In the genomic region with DNA sequence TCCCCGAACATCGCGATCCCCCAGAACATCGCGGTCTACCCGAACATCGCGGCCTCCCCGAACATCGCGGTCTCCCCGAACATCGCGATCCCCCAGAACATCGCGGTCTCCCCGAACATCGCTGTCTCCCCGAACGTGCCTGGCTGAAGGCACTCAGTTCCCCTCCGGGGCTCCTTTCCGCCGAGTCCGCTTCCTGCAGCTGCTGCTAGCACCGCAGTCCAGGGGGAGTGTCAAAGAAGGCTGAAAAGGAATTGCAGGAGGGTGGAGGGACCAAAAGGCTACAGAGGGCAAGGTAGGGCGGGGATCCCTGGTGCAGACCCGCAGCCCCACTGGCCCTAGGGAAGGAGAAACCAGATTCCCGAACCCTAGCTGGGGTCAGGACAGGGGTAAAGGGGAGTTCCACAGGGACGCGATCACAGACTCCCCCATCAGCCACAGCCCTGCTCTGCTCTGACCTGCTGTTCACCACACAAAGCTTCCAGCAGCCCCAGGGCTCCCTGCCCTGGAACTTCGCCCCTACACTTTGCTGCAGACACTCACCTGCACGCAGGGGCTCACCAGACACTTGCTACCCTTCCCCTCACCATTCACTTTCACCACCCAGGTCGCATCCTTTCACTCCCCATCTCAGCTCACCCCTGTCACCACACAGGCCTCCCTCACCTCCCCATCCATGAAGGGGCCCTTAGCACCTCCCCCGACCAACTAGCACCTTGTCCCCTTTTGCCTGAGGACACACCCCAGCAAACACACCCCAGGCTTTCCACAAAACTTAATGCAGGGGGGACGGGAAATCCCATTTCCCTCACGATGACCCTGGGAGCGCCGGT, we compare ENCODE assay signal across 8 cellular contexts. TPM values are rescaled to one million over a fixed set of nuclear protein-coding genes. Genes with fewer than 3 reads are reported as not detected.
A peak's percentile ranks its signal among the peaks of the same experiment; 100 is the strongest.
DNase-seq lines count a peak whose midpoint lies in the region; ATAC-seq and TF ChIP-seq lines count a peak whose summit lies in the region.

No MANE protein-coding gene starts in this region.

- peaks cover 20 to 25% of the 10 kb centered on the region in 2 experiments for H3K4me1 Mint-ChIP-seq in H9

- H3K9me3 ChIP-seq in H9 (ENCODE audit: control insufficient read depth, low read depth, low read length) (no peaks in the 10 kb centered on the region), left ventricle myocardium inferior (replicated peaks) (no peaks in the 10 kb centered on the region)

- H2AK5ac ChIP-seq in H9 (ENCODE audit: insufficient read length, low read length): no peak overlapping the region

- H3T11ph ChIP-seq in H9 (ENCODE audit: low read length): no peak overlapping the region

- WGBS in H9 (ENCODE audit: extremely low coverage, insufficient read length, low lambda C conversion rate): no CpG with 5 or more reads among the region's 38 CpGs

- intact Hi-C loops in left ventricle myocardium inferior (cut with micrococcal nuclease): no loop called here

- H2BK12ac ChIP-seq in H9 (ENCODE audit: insufficient read length, low read depth, low read length): no peak overlapping the region

- H3K56ac ChIP-seq in H9 (ENCODE audit: insufficient read length, low read depth, low read length): no peak overlapping the region

- no peak overlapping the region for H2BK15ac ChIP-seq in H9 (ENCODE audit: low read depth, low read length)

- H3K23me2 ChIP-seq in H9 (ENCODE audit: insufficient read length, low read depth, low read length, poor library complexity, severe bottlenecking): peaks cover 14% of the 10 kb centered on the region

- peak overlapping the region in 1 of 3 experiments; percentile 79; a peak in 1 of 7 replicates for H3K27ac Mint-ChIP-seq in H9

- H3K4me1 ChIP-seq in H9 (ENCODE audit: insufficient read depth, low read length) (0 out of 2 replicates have a peak, but pooled peaks cover 2% of the 10 kb centered on the region), left ventricle myocardium inferior (peaks cover 28% of the 10 kb centered on the region)

- no peak for TF ChIP-seq CTCF in H9 (conservative IDR thresholded peaks at IDR 0.05)
- TF ChIP-seq CTCF in left ventricle myocardium inferior (IDR thresholded peaks at IDR 0.05; ENCODE audit: borderline replicate concordance): no peak
- no peak for TF ChIP-seq CTCF in GM10266 (IDR thresholded peaks at IDR 0.05; ENCODE audit: control insufficient read depth, insufficient read depth, low read depth, missing control alignments)

- H3K4me3 Mint-ChIP-seq in H9: peak overlapping the region; percentile 83 to 85

- peak overlapping the region; percentile 69 for H3K4me3 ChIP-seq in left ventricle myocardium inferior

- peak overlapping the region; percentile 72 for H3K4me2 ChIP-seq in H9 (ENCODE audit: insufficient read depth, insufficient read length, low read length)

- H3K79me1 ChIP-seq in H9 (ENCODE audit: insufficient read depth, low read depth, low read length, poor library complexity, severe bottlenecking): no peaks in the 10 kb centered on the region

- no peak overlapping the region for H2BK20ac ChIP-seq in H9 (ENCODE audit: low read depth, low read length, poor library complexity, severe bottlenecking)

- H4K5ac ChIP-seq in H9 (ENCODE audit: insufficient read length, low read depth, low read length): no peak overlapping the region

- H3K9me3 Mint-ChIP-seq in H9: no peaks in the 10 kb centered on the region; a peak in 1 of 5 replicates

- H2BK120ac ChIP-seq in H9 (ENCODE audit: low read depth, low read length, poor library complexity, severe bottlenecking): no peak overlapping the region

- H3K18ac ChIP-seq in H9 (ENCODE audit: insufficient read length, low read depth, low read length): no peak overlapping the region

- DNase-seq in H9 (no peak), left ventricle myocardium inferior (no peak), AG08396 (ENCODE audit: low spot score) (no peak), GM10266 (ENCODE audit: extremely low spot score) (no peak)
- peak; percentile 65 for DNase-seq in activated CD8-positive, alpha-beta memory T cell treated with anti-CD3 and anti-CD28 coated beads, Interleukin-2, amount 50 U/mL, for 48 hours
- peak; percentile 27 for DNase-seq in stimulated activated CD4-positive, alpha-beta T cell treated with anti-CD3 and anti-CD28 coated beads, Interleukin-4, amount 100 ng/mL, for 1 hour
- no peak for DNase-seq in activated effector memory CD4-positive, alpha-beta T cell treated with anti-CD3 and anti-CD28 coated beads, Interleukin-2, amount 50 U/mL, for 16 hours

- no peak overlapping the region for H4K91ac ChIP-seq in H9 (ENCODE audit: insufficient read length, low read depth, low read length)

- H3K9ac ChIP-seq in H9 (ENCODE audit: extremely low read depth, insufficient read length, low read length): no peak overlapping the region

- H3K23ac ChIP-seq in H9 (ENCODE audit: insufficient read length, low read depth, low read length): no peak overlapping the region

- no peak for ATAC-seq in GM21717 (IDR thresholded peaks at IDR 0.05; ENCODE audit: unreplicated experiment)

- H3K4ac ChIP-seq in H9 (ENCODE audit: low read depth, low read length): no peak overlapping the region

- H4K8ac ChIP-seq in H9 (replicated peaks; ENCODE audit: insufficient read length, low read depth, low read length): no peak overlapping the region

- H4K20me1 ChIP-seq in H9 (ENCODE audit: control insufficient read depth, insufficient read depth, insufficient read length): peaks cover 3% of the 10 kb centered on the region

- no peak overlapping the region for H2AFZ ChIP-seq in H9 (ENCODE audit: low read length)

- peaks cover 100% of the 10 kb centered on the region for H3K27me3 Mint-ChIP-seq in H9 (ENCODE audit: low read depth)

- H3K36me3 ChIP-seq in left ventricle myocardium inferior: no peaks in the 10 kb centered on the region

- no peak overlapping the region for H3K14ac ChIP-seq in H9 (ENCODE audit: insufficient read depth, low read length)

- no peak overlapping the region for H2BK5ac ChIP-seq in H9 (ENCODE audit: insufficient read length, low read length)

- H3K27ac ChIP-seq in H9 (ENCODE audit: insufficient read length, low read depth, low read length): no peak overlapping the region
- no peak overlapping the region for H3K27ac ChIP-seq in left ventricle myocardium inferior (replicated peaks)

- H3K36me3 Mint-ChIP-seq in H9 (ENCODE audit: insufficient read depth in 1 of 3, low read depth in 3 of 3): peaks cover 0 to 6% (median 0%) of the 10 kb centered on the region in 3 experiments; a peak in 2 of 7 replicates

- H3K27me3 ChIP-seq in H9 (ENCODE audit: insufficient read depth, low read length): peaks cover 56% of the 10 kb centered on the region
- peaks cover 98% of the 10 kb centered on the region for H3K27me3 ChIP-seq in left ventricle myocardium inferior (ENCODE audit: low read depth)

- H3K79me2 ChIP-seq in H9 (ENCODE audit: insufficient read depth, low read length): no peaks in the 10 kb centered on the region

RNA-seq across cellular contexts. Expression of a gene that starts 1.7 kb away (rescaled TPM):
- total RNA-seq in H9 (2021): 1.6 and 2.1 TPM in 2 replicates
- 0.38 TPM for total RNA-seq in left ventricle myocardium inferior

RNA-seq across cellular contexts. Expression of a gene that starts 23.6 kb away (rescaled TPM):
- total RNA-seq in H9 (2021): not detected in 2 replicates
- total RNA-seq in left ventricle myocardium inferior: 0.93 TPM

RNA-seq across cellular contexts. Expression of a gene that starts 42.5 kb away (rescaled TPM):
- total RNA-seq in H9 (2021) (not detected in 2 replicates), left ventricle myocardium inferior (0.19 TPM)

RNA-seq across cellular contexts. Expression of a gene that starts 59.9 kb away (rescaled TPM):
- not detected in 2 replicates for total RNA-seq in H9 (2021)
- not detected for total RNA-seq in left ventricle myocardium inferior

Comparison
In these comparisons a context has a peak if more than half of its experiments do, and no peak if none do; other contexts are left out.
1. DNase-seq: peak in activated CD8-positive, alpha-beta memory T cell treated with anti-CD3 and anti-CD28 coated beads, Interleukin-2, amount 50 U/mL, for 48 hours (single experiment) and stimulated activated CD4-positive, alpha-beta T cell treated with anti-CD3 and anti-CD28 coated beads, Interleukin-4, amount 100 ng/mL, for 1 hour (single experiment); none in H9 (single experiment), left ventricle myocardium inferior (single experiment), AG08396 (single experiment), activated effector memory CD4-positive, alpha-beta T cell treated with anti-CD3 and anti-CD28 coated beads, Interleukin-2, amount 50 U/mL, for 16 hours (single experiment) and GM10266 (single experiment).